8 cellular contexts compared by ENCODE assay signal in genomic region chr18:9103488-9103887, GRCh38. TPM values are rescaled to one million over a fixed set of nuclear protein-coding genes. Genes with fewer than 3 reads are reported as not detected.
A peak's percentile ranks its signal among the peaks of the same experiment; 100 is the strongest.
DNase-seq lines count a peak whose midpoint lies in the region; ATAC-seq and TF ChIP-seq lines count a peak whose summit lies in the region.

No MANE protein-coding gene starts in this region.

- DNase-seq in COR-L47 (lab: John Stamatoyannopoulos, UW) (peak; percentile 11), astrocyte of the cerebellum (ENCODE audit: low read depth) (no peak), left lung (no peak), tibial artery (no peak), AG08396 (ENCODE audit: low spot score) (no peak), NOMO-1 treated with DMSO at 0.1 percent for 48 hours (lab: John Stamatoyannopoulos, UW; ENCODE audit: unreplicated experiment) (no peak)
- no peak for DNase-seq in Jurkat, Clone E6-1 (ENCODE audit: low read depth, low spot score)
- DNase-seq in activated CD4-positive, CD25-positive, alpha-beta regulatory T cell (lab: John Stamatoyannopoulos, UW) = no peak

- intact Hi-C loops in left lung (cut with DNase I) = no loop called here
- intact Hi-C loops in tibial artery (cut with DNase I; ENCODE audit: low total_unique reads) = loop anchor here (2.0 kb wide), 1 partner anchor 33 kb away; the partner anchor contains the start of gene ANKRD12

- peak; percentile 41 for ATAC-seq in left lung

- no peaks in the 10 kb centered on the region for H3K36me3 ChIP-seq in left lung
- no peaks in the 10 kb centered on the region for H3K36me3 ChIP-seq in tibial artery

- H3K4me1 ChIP-seq in left lung = peaks cover 31 to 60% of the 10 kb centered on the region in 2 donors
- H3K4me1 ChIP-seq in tibial artery = peaks cover 0 to 56% (median 40%) of the 10 kb centered on the region in 4 donors

- no peaks in the 10 kb centered on the region for H3K27me3 ChIP-seq in left lung
- H3K27me3 ChIP-seq in tibial artery = no peaks in the 10 kb centered on the region

- TF ChIP-seq CTCF in astrocyte of the cerebellum (IDR thresholded peaks at IDR 0.05; ENCODE audit: low read depth, low read length, missing control alignments) (no peak), left lung (IDR thresholded peaks at IDR 0.05) (no peak), tibial artery (IDR thresholded peaks at IDR 0.05) (peak in 1 of 2 experiments; percentile 21)

- in situ Hi-C loops in astrocyte of the cerebellum (cut with HindIII; ENCODE audit: low sequenced_read_pairs) = no loop called here

- peak overlapping the region; percentile 77 for H3K4me3 ChIP-seq in Jurkat, Clone E6-1 (ENCODE audit: low read length)
- H3K4me3 ChIP-seq in astrocyte of the cerebellum (ENCODE audit: low read depth, low read length) = peak overlapping the region; percentile 78
- H3K4me3 ChIP-seq in left lung = peak overlapping the region; percentile 65 to 84
- H3K4me3 ChIP-seq in tibial artery = peak overlapping the region; percentile 77 to 88

- H3K9me3 ChIP-seq in left lung (no peaks in the 10 kb centered on the region), tibial artery (no peaks in the 10 kb centered on the region)

- H3K27ac ChIP-seq in left lung (peak overlapping the region; percentile 99), tibial artery (peak overlapping the region; percentile 90 to 97)

RNA-seq across cellular contexts. Expression of gene NDUFV2, which starts 1.0 kb away (rescaled TPM):
- polyA plus RNA-seq in Jurkat, Clone E6-1 (2012; ENCODE audit: insufficient read depth, insufficient read length) = 350 TPM
- 100 to 1,000 TPM; 108 to 138 TPM for total RNA-seq in left lung

RNA-seq across cellular contexts. Expression of gene ANKRD12, which starts 33.1 kb away (rescaled TPM):
- polyA plus RNA-seq in Jurkat, Clone E6-1 (2012; ENCODE audit: insufficient read depth, insufficient read length) = 15.4 TPM
- total RNA-seq in left lung = 10 to 100 TPM; 47.6 to 64.3 TPM
